In genomic region chr19:17555929-17556813, GRCh38 we compare ENCODE assay signal across 1 cellular context.
A peak's percentile ranks its signal among the peaks of the same experiment; 100 is the strongest.
TF ChIP-seq lines count a peak whose summit lies in the region.

No MANE protein-coding gene starts in this region.

TF ChIP-seq in HepG2, 621 proteins besides CTCF, POLR2A, EP300 and RAD21 (continued from another document and continues in another):
- TF ChIP-seq JUN (CRISPR knock-in tag; IDR thresholded peaks at IDR 0.05) = no peak
- TF ChIP-seq GZF1 (CRISPR knock-in tag; IDR thresholded peaks at IDR 0.05) = 0 out of 2 replicates have a peak, but pooled peaks have one; percentile 45
- TF ChIP-seq TEAD3 (CRISPR knock-in tag; optimal IDR thresholded peaks at IDR 0.05; ENCODE audit: borderline replicate concordance) = no peak
- no peak for TF ChIP-seq SUZ12 (IDR thresholded peaks at IDR 0.05; ENCODE audit: low read depth, low read length)
- TF ChIP-seq, protein P1, sequence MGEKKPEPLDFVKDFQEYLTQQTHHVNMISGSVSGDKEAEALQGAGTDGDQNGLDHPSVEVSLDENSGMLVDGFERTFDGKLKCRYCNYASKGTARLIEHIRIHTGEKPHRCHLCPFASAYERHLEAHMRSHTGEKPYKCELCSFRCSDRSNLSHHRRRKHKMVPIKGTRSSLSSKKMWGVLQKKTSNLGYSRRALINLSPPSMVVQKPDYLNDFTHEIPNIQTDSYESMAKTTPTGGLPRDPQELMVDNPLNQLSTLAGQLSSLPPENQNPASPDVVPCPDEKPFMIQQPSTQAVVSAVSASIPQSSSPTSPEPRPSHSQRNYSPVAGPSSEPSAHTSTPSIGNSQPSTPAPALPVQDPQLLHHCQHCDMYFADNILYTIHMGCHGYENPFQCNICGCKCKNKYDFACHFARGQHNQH (CRISPR knock-in tag; IDR thresholded peaks at IDR 0.05) = no peak
- no peak for TF ChIP-seq ZNF430 (CRISPR knock-in tag; IDR thresholded peaks at IDR 0.05)
- TF ChIP-seq ZNF337 (CRISPR knock-in tag; IDR thresholded peaks at IDR 0.05; ENCODE audit: borderline replicate concordance, low read depth) = no peak
- TF ChIP-seq, protein P2, sequence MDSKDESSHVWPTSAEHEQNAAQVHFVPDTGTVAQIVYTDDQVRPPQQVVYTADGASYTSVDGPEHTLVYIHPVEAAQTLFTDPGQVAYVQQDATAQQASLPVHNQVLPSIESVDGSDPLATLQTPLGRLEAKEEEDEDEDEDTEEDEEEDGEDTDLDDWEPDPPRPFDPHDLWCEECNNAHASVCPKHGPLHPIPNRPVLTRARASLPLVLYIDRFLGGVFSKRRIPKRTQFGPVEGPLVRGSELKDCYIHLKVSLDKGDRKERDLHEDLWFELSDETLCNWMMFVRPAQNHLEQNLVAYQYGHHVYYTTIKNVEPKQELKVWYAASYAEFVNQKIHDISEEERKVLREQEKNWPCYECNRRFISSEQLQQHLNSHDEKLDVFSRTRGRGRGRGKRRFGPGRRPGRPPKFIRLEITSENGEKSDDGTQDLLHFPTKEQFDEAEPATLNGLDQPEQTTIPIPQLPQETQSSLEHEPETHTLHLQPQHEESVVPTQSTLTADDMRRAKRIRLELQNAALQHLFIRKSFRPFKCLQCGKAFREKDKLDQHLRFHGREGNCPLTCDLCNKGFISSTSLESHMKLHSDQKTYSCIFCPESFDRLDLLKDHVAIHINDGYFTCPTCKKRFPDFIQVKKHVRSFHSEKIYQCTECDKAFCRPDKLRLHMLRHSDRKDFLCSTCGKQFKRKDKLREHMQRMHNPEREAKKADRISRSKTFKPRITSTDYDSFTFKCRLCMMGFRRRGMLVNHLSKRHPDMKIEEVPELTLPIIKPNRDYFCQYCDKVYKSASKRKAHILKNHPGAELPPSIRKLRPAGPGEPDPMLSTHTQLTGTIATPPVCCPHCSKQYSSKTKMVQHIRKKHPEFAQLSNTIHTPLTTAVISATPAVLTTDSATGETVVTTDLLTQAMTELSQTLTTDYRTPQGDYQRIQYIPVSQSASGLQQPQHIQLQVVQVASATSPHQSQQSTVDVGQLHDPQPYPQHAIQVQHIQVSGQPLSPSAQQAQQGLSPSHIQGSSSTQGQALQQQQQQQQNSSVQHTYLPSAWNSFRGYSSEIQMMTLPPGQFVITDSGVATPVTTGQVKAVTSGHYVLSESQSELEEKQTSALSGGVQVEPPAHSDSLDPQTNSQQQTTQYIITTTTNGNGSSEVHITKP (CRISPR knock-in tag; IDR thresholded peaks at IDR 0.05; ENCODE audit: low read depth) = no peak
- no peak for TF ChIP-seq KAT2B (IDR thresholded peaks at IDR 0.05; ENCODE audit: borderline replicate concordance, low read depth, low read length)
- no peak for TF ChIP-seq PHB2 (IDR thresholded peaks at IDR 0.05; ENCODE audit: partially characterized antibody)
- TF ChIP-seq ERF (CRISPR knock-in tag; IDR thresholded peaks at IDR 0.05) = peak; percentile 48; the same call in 1 of the 2 replicates
- peak; percentile 67 for TF ChIP-seq ZFX (CRISPR knock-in tag; IDR thresholded peaks at IDR 0.05; ENCODE audit: low read depth)
- TF ChIP-seq SMARCC2 (IDR thresholded peaks at IDR 0.05) = no peak
- no peak for TF ChIP-seq SOX6 (IDR thresholded peaks at IDR 0.05)
- no peak for TF ChIP-seq SOX6 (CRISPR knock-in tag; IDR thresholded peaks at IDR 0.05)
- TF ChIP-seq, protein P3, sequence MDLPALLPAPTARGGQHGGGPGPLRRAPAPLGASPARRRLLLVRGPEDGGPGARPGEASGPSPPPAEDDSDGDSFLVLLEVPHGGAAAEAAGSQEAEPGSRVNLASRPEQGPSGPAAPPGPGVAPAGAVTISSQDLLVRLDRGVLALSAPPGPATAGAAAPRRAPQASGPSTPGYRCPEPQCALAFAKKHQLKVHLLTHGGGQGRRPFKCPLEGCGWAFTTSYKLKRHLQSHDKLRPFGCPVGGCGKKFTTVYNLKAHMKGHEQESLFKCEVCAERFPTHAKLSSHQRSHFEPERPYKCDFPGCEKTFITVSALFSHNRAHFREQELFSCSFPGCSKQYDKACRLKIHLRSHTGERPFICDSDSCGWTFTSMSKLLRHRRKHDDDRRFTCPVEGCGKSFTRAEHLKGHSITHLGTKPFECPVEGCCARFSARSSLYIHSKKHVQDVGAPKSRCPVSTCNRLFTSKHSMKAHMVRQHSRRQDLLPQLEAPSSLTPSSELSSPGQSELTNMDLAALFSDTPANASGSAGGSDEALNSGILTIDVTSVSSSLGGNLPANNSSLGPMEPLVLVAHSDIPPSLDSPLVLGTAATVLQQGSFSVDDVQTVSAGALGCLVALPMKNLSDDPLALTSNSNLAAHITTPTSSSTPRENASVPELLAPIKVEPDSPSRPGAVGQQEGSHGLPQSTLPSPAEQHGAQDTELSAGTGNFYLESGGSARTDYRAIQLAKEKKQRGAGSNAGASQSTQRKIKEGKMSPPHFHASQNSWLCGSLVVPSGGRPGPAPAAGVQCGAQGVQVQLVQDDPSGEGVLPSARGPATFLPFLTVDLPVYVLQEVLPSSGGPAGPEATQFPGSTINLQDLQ (CRISPR knock-in tag; IDR thresholded peaks at IDR 0.05) = peak; percentile 50; the same call in 1 of the 2 replicates
- no peak for TF ChIP-seq ATRX (CRISPR knock-in tag; IDR thresholded peaks at IDR 0.05; ENCODE audit: borderline replicate concordance)
- TF ChIP-seq, protein P4, sequence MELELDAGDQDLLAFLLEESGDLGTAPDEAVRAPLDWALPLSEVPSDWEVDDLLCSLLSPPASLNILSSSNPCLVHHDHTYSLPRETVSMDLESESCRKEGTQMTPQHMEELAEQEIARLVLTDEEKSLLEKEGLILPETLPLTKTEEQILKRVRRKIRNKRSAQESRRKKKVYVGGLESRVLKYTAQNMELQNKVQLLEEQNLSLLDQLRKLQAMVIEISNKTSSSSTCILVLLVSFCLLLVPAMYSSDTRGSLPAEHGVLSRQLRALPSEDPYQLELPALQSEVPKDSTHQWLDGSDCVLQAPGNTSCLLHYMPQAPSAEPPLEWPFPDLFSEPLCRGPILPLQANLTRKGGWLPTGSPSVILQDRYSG (CRISPR knock-in tag; IDR thresholded peaks at IDR 0.05) = no peak
- TF ChIP-seq ZBTB25 (CRISPR knock-in tag; IDR thresholded peaks at IDR 0.05) = no peak
- TF ChIP-seq UBTF (CRISPR knock-in tag; IDR thresholded peaks at IDR 0.05) = peak; percentile 63
- no peak for TF ChIP-seq ZNF451 (CRISPR knock-in tag; IDR thresholded peaks at IDR 0.05)
- TF ChIP-seq ZNF576 (CRISPR knock-in tag; IDR thresholded peaks at IDR 0.05) = no peak
- TF ChIP-seq, protein P5, sequence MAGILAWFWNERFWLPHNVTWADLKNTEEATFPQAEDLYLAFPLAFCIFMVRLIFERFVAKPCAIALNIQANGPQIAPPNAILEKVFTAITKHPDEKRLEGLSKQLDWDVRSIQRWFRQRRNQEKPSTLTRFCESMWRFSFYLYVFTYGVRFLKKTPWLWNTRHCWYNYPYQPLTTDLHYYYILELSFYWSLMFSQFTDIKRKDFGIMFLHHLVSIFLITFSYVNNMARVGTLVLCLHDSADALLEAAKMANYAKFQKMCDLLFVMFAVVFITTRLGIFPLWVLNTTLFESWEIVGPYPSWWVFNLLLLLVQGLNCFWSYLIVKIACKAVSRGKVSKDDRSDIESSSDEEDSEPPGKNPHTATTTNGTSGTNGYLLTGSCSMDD (CRISPR knock-in tag; IDR thresholded peaks at IDR 0.05) = no peak
- peak; percentile 71 for TF ChIP-seq RXRA (CRISPR knock-in tag; IDR thresholded peaks at IDR 0.05)
- no peak for TF ChIP-seq ZNF101 (CRISPR knock-in tag; IDR thresholded peaks at IDR 0.05; ENCODE audit: borderline replicate concordance, low read depth)
- no peak for TF ChIP-seq ZFYVE20 (CRISPR knock-in tag; IDR thresholded peaks at IDR 0.05; ENCODE audit: borderline replicate concordance, low read depth)
- no peak for TF ChIP-seq MAFF (IDR thresholded peaks at IDR 0.05; ENCODE audit: low read depth, low read length)
- no peak for TF ChIP-seq TIGD3 (CRISPR knock-in tag; IDR thresholded peaks at IDR 0.05; ENCODE audit: borderline replicate concordance)
- TF ChIP-seq ZNF317 (CRISPR knock-in tag; IDR thresholded peaks at IDR 0.05) = no peak; the same call in 1 of the 2 replicates
- no peak for TF ChIP-seq XBP1 (CRISPR knock-in tag; IDR thresholded peaks at IDR 0.05)
- no peak for TF ChIP-seq DDIT3 (CRISPR knock-in tag; IDR thresholded peaks at IDR 0.05)
- no peak for TF ChIP-seq ZNF598 (CRISPR knock-in tag; IDR thresholded peaks at IDR 0.05; ENCODE audit: borderline replicate concordance)
- no peak for TF ChIP-seq ZFP1 (CRISPR knock-in tag; IDR thresholded peaks at IDR 0.05)
- no peak for TF ChIP-seq TEAD2 (CRISPR knock-in tag; IDR thresholded peaks at IDR 0.05)
- TF ChIP-seq ZBTB4 (CRISPR knock-in tag; IDR thresholded peaks at IDR 0.05; ENCODE audit: borderline replicate concordance) = peak; percentile 54; the same call in 1 of the 2 replicates
- TF ChIP-seq FOSL2 (CRISPR knock-in tag; IDR thresholded peaks at IDR 0.05) = 0 out of 2 replicates have a peak, but pooled peaks have one; percentile 4
- TF ChIP-seq HNF1B (CRISPR knock-in tag; IDR thresholded peaks at IDR 0.05) = peak; percentile 53; the same call in 1 of the 2 replicates
- TF ChIP-seq ZNF552 (CRISPR knock-in tag; IDR thresholded peaks at IDR 0.05; ENCODE audit: borderline replicate concordance) = no peak
- peak; percentile 49; the same call in 1 of the 2 replicates for TF ChIP-seq DR1 (CRISPR knock-in tag; IDR thresholded peaks at IDR 0.05)
- TF ChIP-seq U2AF1 (optimal IDR thresholded peaks at IDR 0.05; ENCODE audit: low read depth, low read length) = no peak
- TF ChIP-seq ZSCAN21 (CRISPR knock-in tag; IDR thresholded peaks at IDR 0.05; ENCODE audit: borderline replicate concordance) = peak; percentile 55; the same call in 1 of the 2 replicates
